Comparison of ENCODE assay signal across 14 cellular contexts in genomic region chr11:102168483-102168882, GRCh38. TPM values are rescaled to one million over a fixed set of nuclear protein-coding genes. Genes with fewer than 3 reads are reported as not detected.
DNase-seq lines count a peak whose midpoint lies in the region; FAIRE-seq and TF ChIP-seq lines count a peak whose summit lies in the region.
"Had no signal": no experiment of that assay in that cellular context is flagged by ENCODE, and none has a peak within 500 bp of the region (broad histone marks: within the 10 kb centered on the region; RNA-seq: fewer than 3 reads in every experiment).

No MANE protein-coding gene starts in this region.

- H3K4me2 ChIP-seq in hepatocyte (no peak overlapping the region), smooth muscle cell (peak overlapping the region; percentile 16)

- H3K4me3 ChIP-seq in hepatocyte (no peak overlapping the region), smooth muscle cell (no peak overlapping the region)
- H3K4me3 ChIP-seq: body of pancreas had no signal

- no peaks in the 10 kb centered on the region for H3K9me3 ChIP-seq in hepatocyte (ENCODE audit: low read depth)
- H3K9me3 ChIP-seq in smooth muscle cell (replicated peaks; ENCODE audit: low read depth), result no peaks in the 10 kb centered on the region
- H3K9me3 ChIP-seq: body of pancreas had no signal

- peaks cover 9% of the 10 kb centered on the region for H4K20me1 ChIP-seq in hepatocyte (ENCODE audit: insufficient read depth, poor library complexity, severe bottlenecking)
- H4K20me1 ChIP-seq in smooth muscle cell (ENCODE audit: low read depth), result peaks cover 52% of the 10 kb centered on the region

- H3F3A ChIP-seq in smooth muscle cell (ENCODE audit: low read depth), result peaks cover 10% of the 10 kb centered on the region

- no peak for FAIRE-seq in RCC 7860 (lab: Jason Lieb, UNC)

- H3K36me3 ChIP-seq in hepatocyte (replicated peaks; ENCODE audit: insufficient read depth, low read depth) (no peaks in the 10 kb centered on the region), smooth muscle cell (ENCODE audit: low read depth) (peaks cover 10% of the 10 kb centered on the region)

- peaks cover 96% of the 10 kb centered on the region for H3K79me2 ChIP-seq in hepatocyte
- H3K79me2 ChIP-seq in smooth muscle cell (ENCODE audit: low read depth), result peaks cover 98% of the 10 kb centered on the region

- H3K4me1 ChIP-seq in hepatocyte (ENCODE audit: insufficient read depth) (peaks cover 17% of the 10 kb centered on the region), smooth muscle cell (ENCODE audit: low read depth) (peaks cover 24% of the 10 kb centered on the region)

- H3K27ac ChIP-seq in hepatocyte (peak overlapping the region; percentile 41), smooth muscle cell (ENCODE audit: low read depth) (peak overlapping the region; percentile 66)
- H3K27ac ChIP-seq: body of pancreas had no signal

- TF ChIP-seq CTCF in hepatocyte (IDR thresholded peaks at IDR 0.05; ENCODE audit: poor library complexity), result no peak
- no peak for TF ChIP-seq CTCF in smooth muscle cell (IDR thresholded peaks at IDR 0.05; ENCODE audit: borderline replicate concordance, insufficient read depth, poor library complexity, severe bottlenecking)

- DNase-seq in HCEC 1CT, result peak; percentile 43
- peak; percentile 23 for DNase-seq in RCC 7860 (ENCODE audit: low spot score)
- DNase-seq in hepatocyte (ENCODE audit: low spot score), result no peak
- DNase-seq in smooth muscle cell (lab: John Stamatoyannopoulos, UW; ENCODE audit: unreplicated experiment), result no peak
- no peak for DNase-seq in SHP77 (lab: John Stamatoyannopoulos, UW)
- DNase-seq in stimulated activated CD4-positive, alpha-beta T cell treated with anti-CD3 and anti-CD28 coated beads, Interleukin-4, amount 100 ng/mL, for 4 hours, result no peak
- no peak for DNase-seq in putamen (ENCODE audit: low spot score)
- no peak for DNase-seq in posterior cingulate gyrus
- DNase-seq: activated CD4-positive, alpha-beta T cell treated with anti-CD3 and anti-CD28 coated beads for 4 hours; activated naive CD4-positive, alpha-beta T cell treated with anti-CD3 and anti-CD28 coated beads for 36 hours; body of pancreas; hippocampal formation; substantia nigra had no signal

- intact Hi-C loops in posterior cingulate gyrus (cut with DNase I), result no loop called here

- H3K27me3 ChIP-seq in hepatocyte (no peaks in the 10 kb centered on the region), smooth muscle cell (ENCODE audit: low read depth) (no peaks in the 10 kb centered on the region)
- H3K27me3 ChIP-seq: body of pancreas had no signal

- H3K9me2 ChIP-seq in hepatocyte (replicated peaks; ENCODE audit: insufficient read depth), result no peaks in the 10 kb centered on the region

- WGBS in hepatocyte (ENCODE audit: low lambda C conversion rate, missing lambda C conversion rate), result 48% methylated on average over 1 of the region's 1 CpG
- whole genome bisulfite sequencing in smooth muscle cell (ENCODE audit: low lambda C conversion rate), result 54% methylated on average over 1 of the region's 1 CpG

- no peak overlapping the region for H3K9ac ChIP-seq in smooth muscle cell (ENCODE audit: low read depth)

- H2AFZ ChIP-seq in hepatocyte, result no peak overlapping the region
- H2AFZ ChIP-seq in smooth muscle cell (ENCODE audit: low read depth), result no peak overlapping the region

RNA-seq across cellular contexts. Expression of gene YAP1, which starts 58.2 kb away (rescaled TPM):
- total RNA-seq in hepatocyte (111 and 125 TPM in 2 replicates), smooth muscle cell (136 and 174 TPM in 2 replicates)
- polyA plus RNA-seq in hepatocyte (20.6 and 28.5 TPM in 2 replicates), smooth muscle cell (25.1 and 28.4 TPM in 2 replicates)
- total RNA-seq: T-helper 2 cell treated with Interferon-gamma antibody and Interleukin-4, amounts not matched to agents 100 ng/mL and 5 ng/mL, for 36 hours had no signal

Comparison
In these comparisons a context has a peak if more than half of its experiments do, and no peak if none do; other contexts are left out.
1. DNase-seq: peak in HCEC 1CT (single experiment) and RCC 7860 (single experiment); none in hepatocyte (single experiment), smooth muscle cell (single experiment), SHP77 (0 of 2), stimulated activated CD4-positive, alpha-beta T cell treated with anti-CD3 and anti-CD28 coated beads, Interleukin-4, amount 100 ng/mL, for 4 hours (0 of 2), putamen (single experiment) and posterior cingulate gyrus (0 of 10).